In the genomic region with DNA sequence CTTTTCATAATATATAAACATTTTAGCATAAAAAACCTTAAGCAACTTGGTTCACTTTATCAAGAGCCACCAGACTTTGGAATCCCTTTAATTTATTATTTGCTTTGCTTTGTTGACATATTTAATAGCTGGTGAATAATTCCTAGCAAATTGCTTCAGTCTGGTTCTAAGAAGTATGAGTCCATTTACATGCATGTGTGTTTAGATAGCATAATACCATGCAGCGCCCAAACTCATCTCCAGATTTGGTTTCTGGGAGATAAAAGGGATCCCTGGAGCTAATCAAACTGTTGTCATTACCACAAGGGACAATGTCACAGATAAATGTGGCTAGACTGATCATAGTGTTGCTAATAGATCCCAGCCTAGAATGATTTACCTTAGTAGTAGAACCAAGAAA, we compare ENCODE assay signal across 17 cellular contexts.
"Had no signal": no experiment of that assay in that cellular context is flagged by ENCODE, and none has a peak within 500 bp of the region (broad histone marks: within the 10 kb centered on the region; RNA-seq: fewer than 3 reads in every experiment).

No MANE protein-coding gene starts in this region.

- H3K4me3 Mint-ChIP-seq: activated CD4-positive, alpha-beta memory T cell treated with anti-CD3 and anti-CD28 coated beads, Interleukin-2, amount 10 ng/mL, durations not matched to agents 7 days and 5 days; activated T-cell treated with anti-CD3 and anti-CD28 coated beads, Interleukin-2, amount 50 U/mL, for 24 hours; natural killer cell treated with Interleukin-12 subunit alpha and Interleukin-12 subunit beta and Interleukin-15 and Interleukin-18, amount 100 ng/mL, for 72 hours; WTC11 had no signal

- ATAC-seq: esophagus mucosa; foreskin keratinocyte; left ventricle myocardium superior; natural killer cell treated with Interleukin-12 subunit alpha and Interleukin-12 subunit beta and Interleukin-15 and Interleukin-18, amount 100 ng/mL, for 72 hours; WTC11 had no signal

- H3K36me3 ChIP-seq: cardiac muscle cell, tibial artery, uterus had no signal

- H3K27me3 ChIP-seq: cardiac muscle cell, foreskin keratinocyte, tibial artery, uterus had no signal

- H3K27ac ChIP-seq: cardiac muscle cell, foreskin keratinocyte, tibial artery, uterus had no signal

- H3K4me1 Mint-ChIP-seq: activated CD4-positive, alpha-beta memory T cell treated with anti-CD3 and anti-CD28 coated beads, Interleukin-2, amount 10 ng/mL, durations not matched to agents 7 days and 5 days had no signal

- H3K27me3 Mint-ChIP-seq: activated CD4-positive, alpha-beta memory T cell treated with anti-CD3 and anti-CD28 coated beads, Interleukin-2, amount 10 ng/mL, durations not matched to agents 7 days and 5 days; activated T-cell treated with anti-CD3 and anti-CD28 coated beads, Interleukin-2, amount 50 U/mL, for 24 hours; natural killer cell treated with Interleukin-12 subunit alpha and Interleukin-12 subunit beta and Interleukin-15 and Interleukin-18, amount 100 ng/mL, for 72 hours had no signal

- H3K9me3 ChIP-seq: tibial artery, uterus had no signal

- H3K4me1 ChIP-seq: tibial artery, uterus had no signal

- DNase-seq: activated CD4-positive, alpha-beta memory T cell treated with anti-CD3 and anti-CD28 coated beads, Interleukin-2, amount 10 ng/mL, durations not matched to agents 7 days and 5 days; activated CD4-positive, alpha-beta T cell treated with anti-CD3 and anti-CD28 coated beads for 4 hours; activated naive CD4-positive, alpha-beta T cell treated with anti-CD3 and anti-CD28 coated beads, Interleukin-2, amount 50 U/mL, for 16 hours; activated T-cell treated with anti-CD3 and anti-CD28 coated beads, Interleukin-2, amount 50 U/mL, for 24 hours; foreskin keratinocyte; glutamatergic neuron; kidney glomerular epithelial cell; left ventricle myocardium superior; stimulated activated CD4-positive, alpha-beta T cell treated with anti-CD3 and anti-CD28 coated beads, Interleukin-15, amount 100 ng/mL, for 24 hours; stimulated activated CD4-positive, alpha-beta T cell treated with anti-CD3 and anti-CD28 coated beads, Interleukin-4, amount 100 ng/mL, for 24 hours; stimulated activated naive CD4-positive, alpha-beta T cell; tibial artery; uterus had no signal

- H3K36me3 Mint-ChIP-seq: natural killer cell treated with Interleukin-12 subunit alpha and Interleukin-12 subunit beta and Interleukin-15 and Interleukin-18, amount 100 ng/mL, for 72 hours had no signal

- H3K4me3 ChIP-seq: cardiac muscle cell, tibial artery, uterus had no signal

- H3K27ac Mint-ChIP-seq: activated CD4-positive, alpha-beta memory T cell treated with anti-CD3 and anti-CD28 coated beads, Interleukin-2, amount 10 ng/mL, durations not matched to agents 7 days and 5 days; activated T-cell treated with anti-CD3 and anti-CD28 coated beads, Interleukin-2, amount 50 U/mL, for 24 hours; natural killer cell treated with Interleukin-12 subunit alpha and Interleukin-12 subunit beta and Interleukin-15 and Interleukin-18, amount 100 ng/mL, for 72 hours; WTC11 had no signal

- H3K9me3 Mint-ChIP-seq: activated CD4-positive, alpha-beta memory T cell treated with anti-CD3 and anti-CD28 coated beads, Interleukin-2, amount 10 ng/mL, durations not matched to agents 7 days and 5 days; activated T-cell treated with anti-CD3 and anti-CD28 coated beads, Interleukin-2, amount 50 U/mL, for 24 hours had no signal
